ENCODE assay signal across 20 cellular contexts in the genomic region with DNA sequence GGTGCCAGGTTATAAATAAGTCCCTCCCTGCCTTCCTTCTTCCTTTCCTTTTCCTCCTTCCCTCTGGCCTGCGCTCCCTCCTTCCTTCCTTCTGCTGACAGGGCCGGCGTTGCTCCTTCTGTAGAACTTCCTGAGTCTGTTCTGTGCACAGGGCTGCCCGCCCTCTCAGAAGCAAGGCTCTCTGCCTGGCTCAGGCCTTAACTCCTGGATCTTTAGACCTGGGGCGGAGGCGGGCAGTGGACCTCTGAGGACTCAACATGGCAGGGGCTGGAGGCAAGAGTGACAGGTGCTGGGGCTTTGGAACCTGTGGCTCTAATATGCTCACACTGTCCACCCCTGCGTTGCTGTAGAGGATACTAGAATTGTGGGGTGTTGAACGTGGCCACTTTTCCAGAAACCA.
"Had no signal": no experiment of that assay in that cellular context is flagged by ENCODE, and none has a peak within 500 bp of the region (broad histone marks: within the 10 kb centered on the region; RNA-seq: fewer than 3 reads in every experiment).

No MANE protein-coding gene starts in this region.

- H3K9me3 ChIP-seq: MG63, SJSA1 had no signal

- H3K27me3 ChIP-seq: MG63, SJSA1 had no signal

- H3K4me1 ChIP-seq: SJSA1 had no signal

- DNase-seq: Karpas-422, KG1, MG63, NCI-H1092 treated with DMSO at 0.1 percent for 48 hours, NCI-H1436, NCI-H187, NCI-H2029, NCI-H2081 treated with DMSO at 0.1 percent for 48 hours, NCI-H2171, NCI-H226, NCI-H446, NCI-H510A, NCI-H524 treated with DMSO at 0.1 percent for 48 hours, NCI-H69, NCI-H774, Right ventricle myocardium superior, RPMI8226, SIG-M5 had no signal

- H3K4me3 ChIP-seq: MG63, SJSA1, SK-N-MC had no signal

- H3K36me3 ChIP-seq: MG63, SJSA1 had no signal

- H3K27ac ChIP-seq: SJSA1, SK-N-MC had no signal
